ENCODE assay signal across 23 cellular contexts in the genomic region with DNA sequence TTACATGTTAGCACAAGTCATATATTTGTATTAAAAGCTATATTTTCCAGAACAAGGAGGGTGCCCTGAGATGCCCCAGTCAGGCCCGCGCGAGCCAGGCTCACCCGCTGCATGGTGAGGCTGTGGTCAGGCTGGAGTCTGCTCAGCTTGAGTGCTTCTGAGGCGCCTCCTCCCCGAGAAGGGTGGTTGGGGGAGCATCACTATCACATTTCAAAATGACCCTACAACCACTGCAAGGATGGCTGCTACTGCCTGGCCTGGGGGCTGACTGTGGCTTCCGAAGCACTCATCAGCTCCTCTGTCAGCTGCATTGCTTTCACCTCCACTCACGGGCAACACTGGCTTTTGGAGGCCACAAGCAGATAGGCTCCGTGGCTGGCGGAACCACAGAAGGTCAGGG.
"Had no signal": no experiment of that assay in that cellular context is flagged by ENCODE, and none has a peak within 500 bp of the region (broad histone marks: within the 10 kb centered on the region; RNA-seq: fewer than 3 reads in every experiment).

No MANE protein-coding gene starts in this region.

- DNase-seq: hippocampal formation; kidney; left colon; left ventricle myocardium inferior; mesendoderm; naive B cell; ovary; stimulated activated CD4-positive, alpha-beta T cell treated with anti-CD3 and anti-CD28 coated beads, Interleukin-12 subunit alpha, Interleukin-12 subunit beta, amount 100 ng/mL, for 4 hours; stimulated activated CD4-positive, alpha-beta T cell treated with anti-CD3 and anti-CD28 coated beads, Interleukin-15, amount 100 ng/mL, for 24 hours; stimulated activated CD4-positive, alpha-beta T cell treated with anti-CD3 and anti-CD28 coated beads, Interleukin-2, amount 100 ng/mL, for 24 hours; stimulated activated CD4-positive, alpha-beta T cell treated with anti-CD3 and anti-CD28 coated beads, Interleukin-4, amount 100 ng/mL, for 1 hour; stimulated activated naive B cell treated with anti-CD40 and anti-IgM and Interleukin-4, amounts not matched to agents 10 μg/mL and 1 μg/mL and 100 μg/mL, for 72 hours; stimulated activated naive CD8-positive, alpha-beta T cell treated with anti-CD3 and anti-CD28 coated beads, Interleukin-15, Interleukin-2, amounts not matched to agents 100 U/mL and 50 U/mL, for 24 hours; stomach; testis; thyroid gland; transverse colon; upper lobe of left lung had no signal

- H3K4me2 ChIP-seq: neural progenitor cell had no signal

- H3K9ac ChIP-seq: neural progenitor cell had no signal

- H3K9me3 ChIP-seq: left ventricle myocardium inferior, ovary, right atrium auricular region, stomach, testis, thyroid gland, transverse colon, upper lobe of left lung had no signal

- H3K4me3 ChIP-seq: left ventricle myocardium inferior, lung, neural progenitor cell, ovary, right atrium auricular region, skin epidermis, stomach, testis, thyroid gland, transverse colon, upper lobe of left lung had no signal

- H3K27ac ChIP-seq: left ventricle myocardium inferior, neural progenitor cell, ovary, right atrium auricular region, skin epidermis, stomach, testis, thyroid gland, transverse colon, upper lobe of left lung had no signal

- H3K36me3 ChIP-seq: left ventricle myocardium inferior, neural progenitor cell, ovary, right atrium auricular region, stomach, thyroid gland, transverse colon, upper lobe of left lung had no signal

- ATAC-seq: left colon; sciatic nerve; stimulated activated naive B cell treated with anti-CD40 and anti-IgM and Interleukin-4, amounts not matched to agents 10 μg/mL and 1 μg/mL and 100 μg/mL, for 72 hours; stimulated activated naive CD8-positive, alpha-beta T cell treated with anti-CD3 and anti-CD28 coated beads, Interleukin-15, Interleukin-2, amounts not matched to agents 100 U/mL and 50 U/mL, for 24 hours had no signal

- H3K27me3 ChIP-seq: neural progenitor cell, ovary, right atrium auricular region, testis, thyroid gland, upper lobe of left lung had no signal
